8 cellular contexts compared by ENCODE assay signal in the genomic region with DNA sequence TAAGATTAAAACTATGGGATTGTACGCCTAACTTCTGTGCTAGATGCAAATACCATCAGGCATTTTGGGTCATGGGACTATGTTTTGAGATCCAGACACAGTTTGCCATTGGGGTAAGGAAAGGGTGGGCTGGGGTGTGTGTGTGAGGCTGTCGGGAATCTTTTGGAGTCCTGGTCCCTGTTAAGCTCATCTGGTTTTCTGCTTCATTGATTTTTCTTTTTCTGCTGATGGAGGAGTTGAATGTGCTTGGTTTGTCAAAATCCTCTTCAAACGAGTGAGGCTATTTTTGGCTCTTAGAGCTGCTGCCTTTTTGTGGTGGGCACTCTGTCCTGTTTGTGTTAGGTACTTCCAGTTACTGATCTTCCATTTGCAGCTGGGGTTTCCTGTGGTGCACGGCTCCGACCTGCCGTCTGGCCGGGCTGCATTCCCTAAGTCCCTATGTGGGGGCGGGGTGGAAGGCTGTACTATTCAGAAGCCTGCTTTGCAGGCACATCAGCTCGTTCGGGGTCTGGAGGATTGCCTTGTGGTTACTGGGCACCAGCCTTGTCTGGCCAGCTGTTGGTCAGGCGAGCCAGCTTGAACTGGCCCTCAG. TPM values are rescaled to one million over a fixed set of nuclear protein-coding genes. Genes with fewer than 3 reads are reported as not detected.
DNase-seq lines count a peak whose midpoint lies in the region; ATAC-seq and TF ChIP-seq lines count a peak whose summit lies in the region.

No MANE protein-coding gene starts in this region.

- H3K27me3 ChIP-seq in NT2/D1 (ENCODE audit: insufficient read depth, insufficient read length) = no peaks in the 10 kb centered on the region
- no peaks in the 10 kb centered on the region for H3K27me3 ChIP-seq in left lung

- H3K9me3 ChIP-seq in NT2/D1 (ENCODE audit: insufficient read depth, low read length) (no peaks in the 10 kb centered on the region), left lung (no peaks in the 10 kb centered on the region)

- H3K4me1 ChIP-seq in NT2/D1 (ENCODE audit: insufficient read depth, insufficient read length) (peaks cover 20% of the 10 kb centered on the region), left lung (peaks cover 24 to 84% of the 10 kb centered on the region in 2 donors)

- peak overlapping the region; percentile 85 for H3K4me3 ChIP-seq in NT2/D1 (ENCODE audit: insufficient read length, low read depth)
- H3K4me3 ChIP-seq in left lung = peak overlapping the region; percentile 53 to 67

- DNase-seq in Right ventricle myocardium superior = peak; percentile 64
- DNase-seq in Right ventricle myocardium inferior (ENCODE audit: missing footprints) = no peak
- DNase-seq in NT2/D1 (ENCODE audit: low read depth, low spot score) = peak; percentile 81
- peak; percentile 45 to 68 for DNase-seq in left lung
- DNase-seq in substantia nigra (lab: John Stamatoyannopoulos, UW) = peak in 43 of 49 donors; percentile 20 to 88 (median 68)
- DNase-seq in NCI-H1048 (lab: John Stamatoyannopoulos, UW) = no peak

- peaks cover 40% of the 10 kb centered on the region for H3K36me3 ChIP-seq in NT2/D1 (ENCODE audit: insufficient read depth, insufficient read length, low read length)
- H3K36me3 ChIP-seq in left lung = no peaks in the 10 kb centered on the region

- peak overlapping the region; percentile 95 for H3K9ac ChIP-seq in NT2/D1 (ENCODE audit: insufficient read length, low read depth)

- TF ChIP-seq CTCF in left lung (IDR thresholded peaks at IDR 0.05) = no peak

- H3K27ac ChIP-seq in cingulate gyrus (ENCODE audit: low read depth, low read length) (peak overlapping the region; percentile 15), left lung (peak overlapping the region; percentile 21 to 33), substantia nigra (ENCODE audit: low read depth, low read length, poor library complexity, severe bottlenecking) (peak overlapping the region; percentile 49)

- ATAC-seq in Right ventricle myocardium superior (ENCODE audit: poor library complexity) = no peak
- no peak for ATAC-seq in Right ventricle myocardium inferior
- ATAC-seq in left lung = peak; percentile 49
- ATAC-seq in HG03442 (IDR thresholded peaks at IDR 0.05; ENCODE audit: unreplicated experiment) = no peak

- intact Hi-C loops in Right ventricle myocardium superior (cut with DNase I) (loop anchor here (5.0 kb wide), 1 partner anchor 39 kb away; no protein-coding TSS in a partner anchor), Right ventricle myocardium inferior (cut with DNase I) (loop anchor here (5.0 kb wide), 1 partner anchor 44 kb away; no protein-coding TSS in a partner anchor), left lung (cut with DNase I) (loop anchor here in 1 of 2 donors (5.0 kb wide), 1 partner anchor 34 kb away; no protein-coding TSS in a partner anchor)

RNA-seq across cellular contexts. Expression of gene BCR, which starts 2.9 kb away (rescaled TPM):
- total RNA-seq in Right ventricle myocardium superior (28.2 TPM), Right ventricle myocardium inferior (29.0 TPM), left lung (10 to 100 TPM; 66.1 to 70.4 TPM)

RNA-seq across cellular contexts. Expression of gene RAB36, which starts 37.9 kb away (rescaled TPM):
- total RNA-seq in Right ventricle myocardium superior = 0.35 TPM
- 0.54 TPM for total RNA-seq in Right ventricle myocardium inferior
- 1 to 10 TPM; 3.8 to 10.0 TPM for total RNA-seq in left lung

RNA-seq across cellular contexts. Expression of gene RSPH14, which starts 41.4 kb away (rescaled TPM):
- total RNA-seq in Right ventricle myocardium superior = not detected
- total RNA-seq in Right ventricle myocardium inferior = not detected
- total RNA-seq in left lung = 1 to 10 TPM in 1 of 2 donors, under 1 TPM in 1; 0.41 to 1.8 TPM

Comparison
In these comparisons a context has a peak if more than half of its experiments do, and no peak if none do; other contexts are left out.
1. DNase-seq: peak in Right ventricle myocardium superior (single experiment), NT2/D1 (single experiment), left lung (2 of 2) and substantia nigra (43 of 49); none in Right ventricle myocardium inferior (single experiment) and NCI-H1048 (single experiment).
2. Peak in every context shown above with its lines, with median percentiles within 50 percentile points of each other: H3K27ac ChIP-seq.